In genomic region chr1:46547481-46548383, GRCh38 we compare ENCODE assay signal across 9 cellular contexts. TPM values are rescaled to one million over a fixed set of nuclear protein-coding genes. Genes with fewer than 3 reads are reported as not detected.
DNase-seq lines count a peak whose midpoint lies in the region; ATAC-seq and TF ChIP-seq lines count a peak whose summit lies in the region.
"Had no signal": no experiment of that assay in that cellular context is flagged by ENCODE, and none has a peak within 500 bp of the region (broad histone marks: within the 10 kb centered on the region; RNA-seq: fewer than 3 reads in every experiment).

No MANE protein-coding gene starts in this region.

- H3K27me3 ChIP-seq in gastrocnemius medialis, result peaks cover 20 to 30% (median 26%) of the 10 kb centered on the region in 3 donors

- no peaks in the 10 kb centered on the region for H3K4me1 ChIP-seq in gastrocnemius medialis

- POLR2A ChIA-PET in HEK293T (lab: Yijun Ruan, JAX), result no interaction called here

- DNase-seq in DMS114 treated with DMSO at 0.1 percent for 48 hours (lab: John Stamatoyannopoulos, UW; ENCODE audit: unreplicated experiment) (peak; percentile 75), HEK293T (ENCODE audit: extremely low spot score) (peak; percentile 59), SKM-1 (lab: John Stamatoyannopoulos, UW; ENCODE audit: unreplicated experiment) (peak; percentile 53), fibroblast of the aortic adventitia (ENCODE audit: low read depth) (peak; percentile 72), gastrocnemius medialis (no peak)

- no peaks in the 10 kb centered on the region for H3K9me3 ChIP-seq in gastrocnemius medialis

- ATAC-seq in gastrocnemius medialis, result no peak
- no peak for ATAC-seq in GM19351 (IDR thresholded peaks at IDR 0.05; ENCODE audit: unreplicated experiment)
- no peak for ATAC-seq in HG03354 (IDR thresholded peaks at IDR 0.05; ENCODE audit: poor library complexity, severe bottlenecking, unreplicated experiment)
- no peak for ATAC-seq in HG03571 (IDR thresholded peaks at IDR 0.05; ENCODE audit: unreplicated experiment)

- no peak for TF ChIP-seq POLR2A in gastrocnemius medialis (IDR thresholded peaks at IDR 0.05)

- intact Hi-C loops in gastrocnemius medialis (cut with DNase I; ENCODE audit: low total_unique reads), result no loop called here

- no peak overlapping the region for H3K27ac ChIP-seq in gastrocnemius medialis

- in situ Hi-C loops in gastrocnemius medialis (cut with MboI; ENCODE audit: low sequenced_read_pairs in 4 of 4), result loop anchor here in 1 of 4 donors (25.0 kb wide), 1 partner anchor 110 kb away; no protein-coding TSS in a partner anchor

- peak; percentile 41 for TF ChIP-seq CTCF in fibroblast of the aortic adventitia (IDR thresholded peaks at IDR 0.05; ENCODE audit: insufficient read depth, low read length)
- TF ChIP-seq CTCF in gastrocnemius medialis (IDR thresholded peaks at IDR 0.05 in 4 of 5, conservative IDR thresholded peaks at IDR 0.05 in 1 of 5), result peak in 3 of 5 experiments; percentile 36 to 41 (median 41)

- no peak overlapping the region for H3K4me3 ChIP-seq in fibroblast of the aortic adventitia (ENCODE audit: low read depth, low read length)
- H3K4me3 ChIP-seq in gastrocnemius medialis, result no peak overlapping the region

- H3K36me3 ChIP-seq in gastrocnemius medialis, result no peaks in the 10 kb centered on the region

- CTCF ChIA-PET in HEK293T (lab: Yijun Ruan, JAX), result interaction anchor here (0.7 to 1.8 kb wide), 9 partner anchors 13 to 106 kb away, joined by 3 to 11 read pairs (median 4); partner anchors contain the start of gene MKNK1

TF ChIP-seq in HEK293T, 16 proteins besides CTCF, POLR2A, EP300 and RAD21:
- no peak for TF ChIP-seq ZNF384 (IDR thresholded peaks at IDR 0.05)

RNA-seq across cellular contexts. Expression of gene KNCN, which starts 3.7 kb away (rescaled TPM):
- total RNA-seq in fibroblast of the aortic adventitia (ENCODE audit: low replicate concordance) (not detected in 2 replicates), gastrocnemius medialis (not detected)
- total RNA-seq: natural killer cell treated with Interleukin-12 subunit alpha and Interleukin-12 subunit beta and Interleukin-15 and Interleukin-18, amount 100 ng/mL, for 72 hours had no signal

RNA-seq across cellular contexts. Expression of gene MKNK1, which starts 56.3 kb away (rescaled TPM):
- total RNA-seq in fibroblast of the aortic adventitia (ENCODE audit: low replicate concordance), result 15.4 and 17.7 TPM in 2 replicates
- total RNA-seq in gastrocnemius medialis, result 10 to 100 TPM; 23.7 to 63.5 (median 43.4) TPM

RNA-seq across cellular contexts. Expression of gene DMBX1, which starts 58.1 kb away (rescaled TPM):
- total RNA-seq in fibroblast of the aortic adventitia (ENCODE audit: low replicate concordance) (not detected in 2 replicates), gastrocnemius medialis (not detected)

Comparison
In these comparisons a context has a peak if more than half of its experiments do, and no peak if none do; other contexts are left out.
1. DNase-seq: peak in DMS114 treated with DMSO at 0.1 percent for 48 hours (single experiment), HEK293T (single experiment), SKM-1 (single experiment) and fibroblast of the aortic adventitia (single experiment); none in gastrocnemius medialis (0 of 2).